ENCODE assay signal across 8 cellular contexts in the genomic region with DNA sequence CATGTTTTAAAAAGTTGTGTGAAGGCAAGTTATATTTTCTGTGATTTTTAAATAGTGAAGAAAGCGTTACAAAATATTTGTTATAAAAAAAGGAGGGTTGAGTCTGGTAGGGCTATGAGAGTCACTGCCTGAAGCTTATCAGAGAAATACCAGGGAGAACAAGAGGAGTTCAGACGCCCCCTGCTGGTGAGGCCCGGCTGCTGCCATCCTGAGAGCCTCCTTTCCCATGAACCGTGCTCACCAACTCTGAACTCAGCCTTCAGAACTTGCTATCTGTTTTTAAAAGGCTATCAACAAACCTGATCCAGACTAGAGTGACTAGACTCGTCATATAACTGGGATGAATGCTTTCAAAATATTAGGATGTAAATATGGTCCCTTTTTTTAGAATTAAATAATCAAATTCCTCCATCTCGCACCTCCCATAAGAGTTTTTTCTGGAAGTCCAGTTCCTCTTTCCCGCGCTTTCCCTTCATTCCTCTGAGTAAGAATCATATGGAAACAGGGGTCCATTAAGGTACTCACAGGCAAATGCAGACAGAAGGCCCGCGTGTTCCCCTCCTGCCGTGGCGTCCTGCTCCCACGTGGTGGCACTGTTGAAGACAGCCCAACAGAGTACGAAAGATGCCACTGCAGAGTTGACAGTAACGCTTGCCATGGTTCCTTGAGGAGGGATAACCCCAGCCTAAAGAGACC. TPM values are rescaled to one million over a fixed set of nuclear protein-coding genes. Genes with fewer than 3 reads are reported as not detected.
DNase-seq lines count a peak whose midpoint lies in the region; ATAC-seq and TF ChIP-seq lines count a peak whose summit lies in the region.

No MANE protein-coding gene starts in this region.

- H3K9me2 ChIP-seq in GM23338 (ENCODE audit: insufficient read depth), result no peaks in the 10 kb centered on the region; the same call in 1 of the 2 replicates

- ATAC-seq in GM23338, result peak; percentile 84

- H3K4me1 Mint-ChIP-seq in GM23338, result peaks cover 45% of the 10 kb centered on the region

- no peak overlapping the region for H3K27ac Mint-ChIP-seq in GM23338

- H3K36me3 Mint-ChIP-seq in GM23338 (ENCODE audit: low read depth), result no peaks in the 10 kb centered on the region

- H3K79me2 ChIP-seq in GM23338 (replicated peaks; ENCODE audit: insufficient read depth), result no peaks in the 10 kb centered on the region

- H3K36me3 ChIP-seq in GM23338 (ENCODE audit: insufficient read depth), result no peaks in the 10 kb centered on the region
- no peaks in the 10 kb centered on the region for H3K36me3 ChIP-seq in ovary
- H3K36me3 ChIP-seq in transverse colon, result no peaks in the 10 kb centered on the region

- TF ChIP-seq EP300 in ovary (IDR thresholded peaks at IDR 0.05) (no peak), transverse colon (IDR thresholded peaks at IDR 0.05; ENCODE audit: low read depth) (no peak)

- H3K9me3 Mint-ChIP-seq in GM23338, result no peaks in the 10 kb centered on the region

- no peaks in the 10 kb centered on the region for H3K9me3 ChIP-seq in ovary
- H3K9me3 ChIP-seq in transverse colon, result no peaks in the 10 kb centered on the region

- TF ChIP-seq CTCF in GM23338 (conservative IDR thresholded peaks at IDR 0.05; ENCODE audit: low read depth in 2 of 2) (peak; percentile 90 to 91), ovary (IDR thresholded peaks at IDR 0.05) (peak; percentile 59 to 72 (median 71)), transverse colon (IDR thresholded peaks at IDR 0.05) (peak; percentile 82 to 94 (median 89))

- H3K27ac ChIP-seq in GM23338 (ENCODE audit: low read depth) (peak overlapping the region; percentile 89), ovary (no peak overlapping the region), transverse colon (no peak overlapping the region)

- intact Hi-C loops in ovary (cut with DNase I), result loop anchor here in 1 of 4 donors (5.0 kb wide), 2 partner anchors 391 to 501 kb away; partner anchors contain the start of gene TRABD2B
- intact Hi-C loops in transverse colon (cut with DNase I; ENCODE audit: low total_unique reads), result loop anchor here (5.0 kb wide), 1 partner anchor 386 kb away; no protein-coding TSS in a partner anchor

- H2AFZ ChIP-seq in GM23338, result peak overlapping the region; percentile 48

- DNase-seq in ELF-1 (ENCODE audit: low read depth, low spot score) (peak; percentile 95), GM23338 (ENCODE audit: low spot score) (peak; percentile 91), M059J (ENCODE audit: low read depth) (peak; percentile 53), SHP77 (lab: John Stamatoyannopoulos, UW) (peak; percentile 45 to 76), germinal center (ENCODE audit: low spot score) (peak; percentile 56), ovary (peak; percentile 69 to 88 (median 82)), transverse colon (peak; percentile 85)
- DNase-seq in activated effector memory CD4-positive, alpha-beta T cell treated with Interleukin-2 at 50 U/mL for 16 hours, result peak; percentile 22

- peaks cover 32% of the 10 kb centered on the region for H3K4me1 ChIP-seq in GM23338 (ENCODE audit: insufficient read depth)
- peaks cover 7% of the 10 kb centered on the region for H3K4me1 ChIP-seq in ovary (ENCODE audit: insufficient read depth)
- H3K4me1 ChIP-seq in transverse colon, result peaks cover 11 to 21% (median 16%) of the 10 kb centered on the region in 4 donors

- TF ChIP-seq POLR2A in ovary (IDR thresholded peaks at IDR 0.05) (no peak), transverse colon (IDR thresholded peaks at IDR 0.05) (no peak)

- peaks cover 2% of the 10 kb centered on the region for H3K27me3 Mint-ChIP-seq in GM23338 (ENCODE audit: insufficient read depth, low read depth, poor library complexity)

- H4K20me1 ChIP-seq in GM23338 (replicated peaks; ENCODE audit: insufficient read depth), result no peaks in the 10 kb centered on the region

- WGBS in ovary, 3 donors, result 18 to 29% (median 25%) methylated on average over 15 of the region's 15 CpGs
- WGBS in transverse colon (ENCODE audit: low coverage in 1 of 2), 2 donors, result 19 to 21% methylated on average over 9 to 15 of the region's 15 CpGs

- in situ Hi-C loops in transverse colon (cut with MboI; ENCODE audit: low pct_ligation_motif_present in 1 of 4, low pct_unique_long_range_greater_than_20kb in 1 of 4, low sequenced_read_pairs in 3 of 4), result no loop called here

- peak overlapping the region; percentile 35 for H3K4me2 ChIP-seq in GM23338

- no peak overlapping the region for H3K4me3 ChIP-seq in GM23338
- H3K4me3 ChIP-seq in ovary, result no peak overlapping the region
- H3K4me3 ChIP-seq in transverse colon, result no peak overlapping the region

- no peak overlapping the region for H3K4me3 Mint-ChIP-seq in GM23338

- no peaks in the 10 kb centered on the region for H3K27me3 ChIP-seq in GM23338 (ENCODE audit: insufficient read depth)
- H3K27me3 ChIP-seq in ovary, result no peaks in the 10 kb centered on the region
- no peaks in the 10 kb centered on the region for H3K27me3 ChIP-seq in transverse colon

- peaks cover 4% of the 10 kb centered on the region; the same call in 1 of the 2 replicates for H3F3A ChIP-seq in GM23338 (replicated peaks; ENCODE audit: low read depth)

TF ChIP-seq in GM23338, 12 proteins besides CTCF, POLR2A, EP300 and RAD21 (continues in another document):
- no peak for TF ChIP-seq ZNF462 (CRISPR knock-in tag; IDR thresholded peaks at IDR 0.05)
- TF ChIP-seq ZNF114 (CRISPR knock-in tag; IDR thresholded peaks at IDR 0.05), result no peak
- no peak for TF ChIP-seq EZH2 (IDR thresholded peaks at IDR 0.05; ENCODE audit: low read depth, unreplicated experiment)
- TF ChIP-seq ZNF331 (CRISPR knock-in tag; IDR thresholded peaks at IDR 0.05; ENCODE audit: low read depth), result no peak
- TF ChIP-seq JUNB (IDR thresholded peaks at IDR 0.05; ENCODE audit: unreplicated experiment), result no peak
- TF ChIP-seq EZH2phosphoT487 (IDR thresholded peaks at IDR 0.05; ENCODE audit: unreplicated experiment), result no peak

RNA-seq across cellular contexts. Expression of gene SPATA6, which starts 26.2 kb away (rescaled TPM):
- total RNA-seq in GM23338 (2014; rRNA removed; shearing (Covaris generic)), result 7.5 and 10.6 TPM in 2 replicates
- polyA plus RNA-seq in GM23338 (2016; fragmentation: Nextera tagmentation; extraction: Ambion mirVana) (10.9 and 13.3 TPM in 2 replicates), ovary (1 to 10 TPM; 7.9 to 9.3 TPM)
- total RNA-seq in M059J (2014; rRNA removed; shearing (Covaris generic)), result 1.8 TPM in 1 of 2 replicates, not detected in the other
- total RNA-seq in ovary (10 to 100 TPM; 18.5 to 48.3 (median 36.3) TPM), transverse colon (10 to 100 TPM in 3 of 4 donors, 1 to 10 TPM in 1; 8.2 to 16.5 (median 14.6) TPM)

Comparison
In these comparisons a context has a peak if more than half of its experiments do, and no peak if none do; other contexts are left out.
1. DNase-seq: peak in every context shown above with its lines; median percentile 95 in ELF-1; 91 in GM23338; 85 in transverse colon; 82 in ovary; 60 in SHP77; 56 in germinal center; 53 in M059J; 22 in activated effector memory CD4-positive, alpha-beta T cell treated with Interleukin-2 at 50 U/mL for 16 hours.